ENCODE assay signal across 9 cellular contexts in genomic region chr22:31646186-31647019, GRCh38. TPM values are rescaled to one million over a fixed set of nuclear protein-coding genes. Genes with fewer than 3 reads are reported as not detected.
DNase-seq lines count a peak whose midpoint lies in the region; ATAC-seq, FAIRE-seq and TF ChIP-seq lines count a peak whose summit lies in the region.
"Had no signal": no experiment of that assay in that cellular context is flagged by ENCODE, and none has a peak within 500 bp of the region (broad histone marks: within the 10 kb centered on the region; RNA-seq: fewer than 3 reads in every experiment).

No MANE protein-coding gene starts in this region.

- DNase-seq in HTR-8/SVneo (ENCODE audit: insufficient read length, low spot score) (peak; percentile 66), mammary epithelial cell (peak; percentile 99), DMS 273 treated with DMSO at 0.1 percent for 48 hours (lab: John Stamatoyannopoulos, UW) (no peak), UCSD-AML1 (lab: John Stamatoyannopoulos, UW; ENCODE audit: unreplicated experiment) (no peak), NCI-H774 (lab: John Stamatoyannopoulos, UW) (no peak)

- H3K9ac ChIP-seq in mammary epithelial cell (ENCODE audit: insufficient read depth, low read length), result peak overlapping the region; percentile 82
- H3K9ac ChIP-seq in rectal smooth muscle tissue (ENCODE audit: low read length), result no peak overlapping the region

- H3K27ac ChIP-seq in mammary epithelial cell (ENCODE audit: insufficient read depth, low read depth, low read length), result peak overlapping the region; percentile 95
- peak overlapping the region; percentile 37 for H3K27ac ChIP-seq in rectal smooth muscle tissue (ENCODE audit: low read depth, low read length)

- dilution Hi-C loops in mammary epithelial cell (cut with HindIII; ENCODE audit: low sequenced_read_pairs), result loop anchor here (5.0 kb wide), 2 partner anchors 44 to 191 kb away; no protein-coding TSS in a partner anchor

- H3K4me3 ChIP-seq in mammary epithelial cell (replicated peaks in 1 of 3; ENCODE audit: insufficient read depth in 1 of 3, low read depth in 2 of 3, low read length in 3 of 3) (no peak overlapping the region), rectal smooth muscle tissue (ENCODE audit: low read length) (no peak overlapping the region)

- H3K79me2 ChIP-seq in mammary epithelial cell (ENCODE audit: insufficient read depth, low read length), result peaks cover 74% of the 10 kb centered on the region

- H2AFZ ChIP-seq in mammary epithelial cell (ENCODE audit: low read depth, low read length), result no peak overlapping the region

- peaks cover 5% of the 10 kb centered on the region for H3K36me3 ChIP-seq in mammary epithelial cell (ENCODE audit: insufficient read depth, low read length)
- H3K36me3 ChIP-seq in rectal smooth muscle tissue (ENCODE audit: control insufficient read depth, insufficient read depth, low read length), result peaks cover 9% of the 10 kb centered on the region

- no peaks in the 10 kb centered on the region for H4K20me1 ChIP-seq in mammary epithelial cell (ENCODE audit: insufficient read depth, low read length)

- H3K27me3 ChIP-seq in mammary epithelial cell (ENCODE audit: insufficient read depth, low read length), result no peaks in the 10 kb centered on the region
- no peaks in the 10 kb centered on the region for H3K27me3 ChIP-seq in rectal smooth muscle tissue (ENCODE audit: control insufficient read depth, insufficient read depth, low read length)

- FAIRE-seq in HTR-8/SVneo (lab: Jason Lieb, UNC), result peak; percentile 16

- no peaks in the 10 kb centered on the region for H3K9me3 ChIP-seq in mammary epithelial cell (replicated peaks; ENCODE audit: insufficient read depth, low read length)

- intact Hi-C loops in mammary epithelial cell (cut with micrococcal nuclease), result loop anchor here (1.0 kb wide), 1 partner anchor 16 kb away; the partner anchor contains the start of gene PISD

- WGBS in mammary epithelial cell (ENCODE audit: low coverage, missing lambda C conversion rate), result 3% methylated on average over 6 of the region's 6 CpGs

- CTCF ChIA-PET in mammary epithelial cell (lab: Charles Lee; ENCODE audit: low non-redundant PET), result interaction anchor here (0.6 kb wide), 1 partner anchor 20 kb away, joined by 4 read pairs; no protein-coding TSS in a partner anchor

- H3K4me1 ChIP-seq in mammary epithelial cell (ENCODE audit: insufficient read depth, low read length), result peaks cover 47% of the 10 kb centered on the region
- H3K4me1 ChIP-seq in rectal smooth muscle tissue (ENCODE audit: control insufficient read depth, insufficient read depth, low read length), result peaks cover 2% of the 10 kb centered on the region

- TF ChIP-seq CTCF in mammary epithelial cell (conservative IDR thresholded peaks at IDR 0.05 in 1 of 2, IDR thresholded peaks at IDR 0.05 in 1 of 2; ENCODE audit: extremely low read depth in 1 of 2, insufficient read depth in 1 of 2, low read depth in 1 of 2, low read length in 2 of 2), result no peak

- peak; percentile 55 for ATAC-seq in GM18858 (IDR thresholded peaks at IDR 0.05; ENCODE audit: unreplicated experiment)
- no peak for ATAC-seq in HG02840 (IDR thresholded peaks at IDR 0.05; ENCODE audit: low FRiP score, unreplicated experiment)
- ATAC-seq: right cardiac atrium had no signal

- in situ Hi-C loops in mammary epithelial cell (cut with MboI; ENCODE audit: low sequenced_read_pairs in 2 of 2), result no loop called here

- peak overlapping the region; percentile 71 for H3K4me2 ChIP-seq in mammary epithelial cell (ENCODE audit: insufficient read depth, low read depth, low read length)

- BruUV-seq in mammary epithelial cell (replicated peaks; lab: Mats Ljungman, UMichigan), result TSS peak; percentile 37

RNA-seq across cellular contexts. Expression of gene PISD, which starts 15.6 kb away (rescaled TPM):
- 10 to 100 TPM; 53.7 to 67.8 TPM for total RNA-seq in mammary epithelial cell
- 31.7 TPM for polyA plus RNA-seq in mammary epithelial cell
- 32.4 TPM for polyA minus RNA-seq in mammary epithelial cell

Comparison
In these comparisons a context has a peak if more than half of its experiments do, and no peak if none do; other contexts are left out.
1. DNase-seq: peak in HTR-8/SVneo (single experiment) and mammary epithelial cell (single experiment); none in DMS 273 treated with DMSO at 0.1 percent for 48 hours (single experiment), UCSD-AML1 (single experiment) and NCI-H774 (single experiment).